ENCODE assay signal across 17 cellular contexts in the genomic region with DNA sequence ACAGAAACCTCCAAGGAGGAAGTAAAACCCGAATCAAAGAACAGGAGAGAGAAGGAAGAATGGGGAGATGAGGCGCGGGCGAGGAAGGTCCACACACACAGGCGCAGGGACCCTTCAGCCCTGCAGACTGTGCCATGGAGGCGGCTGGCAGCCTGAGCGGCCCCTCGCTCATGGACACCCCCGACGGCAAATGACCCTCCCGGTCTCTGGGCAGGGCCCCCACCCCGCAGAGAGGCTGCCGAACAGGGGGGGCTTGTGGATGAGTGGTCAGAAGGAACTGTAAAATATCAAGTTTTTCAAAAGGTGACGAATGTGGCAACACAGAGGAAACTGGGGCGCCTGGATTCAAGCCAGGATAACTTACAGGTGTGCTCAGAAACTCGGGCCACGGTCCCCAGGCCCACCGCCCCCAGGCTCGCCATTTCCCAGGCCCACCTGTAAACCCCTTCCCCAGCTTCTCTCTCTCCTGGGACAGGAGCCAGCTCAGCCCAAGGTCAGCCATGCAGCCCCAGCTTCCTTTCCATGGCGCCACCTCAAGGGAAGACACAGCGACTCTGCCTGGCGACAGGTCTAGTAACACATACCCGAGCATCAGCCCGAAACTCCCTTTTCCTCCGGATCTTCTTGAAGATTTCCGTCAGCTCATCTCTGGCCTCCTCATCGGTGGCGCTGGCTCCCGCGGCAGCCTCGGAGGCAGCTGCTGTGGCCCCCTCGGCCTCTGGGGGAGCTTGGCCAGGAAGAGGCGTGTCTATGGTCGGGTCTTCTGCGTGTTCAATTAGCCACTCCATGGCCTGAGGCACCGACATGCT. TPM values are rescaled to one million over a fixed set of nuclear protein-coding genes. Genes with fewer than 3 reads are reported as not detected.
DNase-seq lines count a peak whose midpoint lies in the region; ATAC-seq, FAIRE-seq and TF ChIP-seq lines count a peak whose summit lies in the region.
"Had no signal": no experiment of that assay in that cellular context is flagged by ENCODE, and none has a peak within 500 bp of the region (broad histone marks: within the 10 kb centered on the region; RNA-seq: fewer than 3 reads in every experiment).

No MANE protein-coding gene starts in this region.

- no peak overlapping the region for H3K9ac ChIP-seq in kidney (ENCODE audit: low read length in 2 of 2)

- H3K4me1 ChIP-seq in RWPE2 (ENCODE audit: insufficient read depth, poor library complexity, severe bottlenecking) (no peaks in the 10 kb centered on the region), kidney (ENCODE audit: control insufficient read depth in 1 of 2, insufficient read depth in 1 of 2, low read depth in 1 of 2, low read length in 2 of 2) (no peaks in the 10 kb centered on the region), gastrocnemius medialis (peaks cover 52 to 64% of the 10 kb centered on the region in 2 donors)

- TF ChIP-seq POLR2A in gastrocnemius medialis (IDR thresholded peaks at IDR 0.05), result no peak

- H3K36me3 ChIP-seq in H7 (replicated peaks; ENCODE audit: control insufficient read depth, insufficient read depth, low read length), result peaks cover 15% of the 10 kb centered on the region
- peaks cover 49% of the 10 kb centered on the region for H3K36me3 ChIP-seq in RWPE2 (ENCODE audit: low read depth)
- H3K36me3 ChIP-seq in kidney (ENCODE audit: control insufficient read depth in 1 of 2, insufficient read depth in 2 of 2, low read length in 2 of 2), result peaks cover 29 to 45% of the 10 kb centered on the region in 2 donors
- peaks cover 3 to 63% of the 10 kb centered on the region in 2 donors for H3K36me3 ChIP-seq in gastrocnemius medialis

- H3K27me3 ChIP-seq in H7 (ENCODE audit: control insufficient read depth, insufficient read depth, low read length) (no peaks in the 10 kb centered on the region), RWPE2 (ENCODE audit: insufficient read depth, poor library complexity, severe bottlenecking) (no peaks in the 10 kb centered on the region), gastrocnemius medialis (no peaks in the 10 kb centered on the region)
- H3K27me3 ChIP-seq: MG63 had no signal

- H3K4me3 ChIP-seq in H7 (ENCODE audit: insufficient read depth, low read depth, low read length) (no peak overlapping the region), RWPE2 (ENCODE audit: severe bottlenecking) (no peak overlapping the region), kidney (ENCODE audit: low read length in 2 of 2) (no peak overlapping the region), gastrocnemius medialis (no peak overlapping the region)
- H3K4me3 ChIP-seq: MG63, PC-9 had no signal

- no peak for FAIRE-seq in kidney (lab: Jason Lieb, UNC)
- FAIRE-seq: A204.1, GM12891 had no signal

- DNase-seq in H7 (peak; percentile 66), RWPE2 (ENCODE audit: low spot score) (peak; percentile 40), kidney (peak; percentile 54), gastrocnemius medialis (no peak), inferior parietal cortex (ENCODE audit: extremely low spot score) (no peak), COLO668 (lab: John Stamatoyannopoulos, UW; ENCODE audit: unreplicated experiment) (no peak)
- no peak for DNase-seq in activated CD4-positive, alpha-beta T cell treated with anti-CD3 and anti-CD28 coated beads for 1 hour
- DNase-seq: DMS79 treated with DMSO at 0.1 percent for 48 hours, GOT3, MG63, NCI-H1417 treated with DMSO at 0.1 percent for 48 hours, NCI-H187, NCI-H446 treated with DMSO at 0.1 percent for 48 hours, NCI-H526 treated with DMSO at 0.1 percent for 48 hours, PC-9 had no signal

- in situ Hi-C loops in gastrocnemius medialis (cut with MboI; ENCODE audit: low sequenced_read_pairs in 4 of 4), result no loop called here

- H3K27ac ChIP-seq in RWPE2 (ENCODE audit: poor library complexity, severe bottlenecking) (no peak overlapping the region), kidney (ENCODE audit: low read depth in 2 of 2, low read length in 2 of 2) (no peak overlapping the region), gastrocnemius medialis (peak overlapping the region; percentile 97 to 100 (median 100))
- H3K27ac ChIP-seq: PC-9 had no signal

- intact Hi-C loops in kidney (cut with DNase I) (no loop called here), gastrocnemius medialis (cut with DNase I; ENCODE audit: low total_unique reads) (no loop called here)

- no peak for TF ChIP-seq CTCF in RWPE2 (IDR thresholded peaks at IDR 0.05; ENCODE audit: poor library complexity, severe bottlenecking)
- no peak for TF ChIP-seq CTCF in kidney (IDR thresholded peaks at IDR 0.05; ENCODE audit: borderline replicate concordance, extremely low read depth, insufficient read depth)
- no peak for TF ChIP-seq CTCF in gastrocnemius medialis (IDR thresholded peaks at IDR 0.05 in 4 of 5, conservative IDR thresholded peaks at IDR 0.05 in 1 of 5)

- H3K9me3 ChIP-seq in RWPE2 (ENCODE audit: severe bottlenecking), result no peaks in the 10 kb centered on the region
- H3K9me3 ChIP-seq in kidney (ENCODE audit: control insufficient read depth in 1 of 2, low read length in 2 of 2), result no peaks in the 10 kb centered on the region
- H3K9me3 ChIP-seq in gastrocnemius medialis, result no peaks in the 10 kb centered on the region
- H3K9me3 ChIP-seq: MG63 had no signal

- ATAC-seq in RWPE2 (ENCODE audit: low read depth) (no peak), gastrocnemius medialis (no peak)

RNA-seq across cellular contexts. Expression of a gene that starts 16.5 kb away (rescaled TPM):
- total RNA-seq in H7 (2014; rRNA removed; shearing (Covaris generic)), result 74.6 and 77.0 TPM in 2 replicates
- total RNA-seq in kidney (40.2 TPM), gastrocnemius medialis (100 to 1,000 TPM; 218 to 263 (median 248) TPM)
- polyA plus RNA-seq in kidney (ENCODE audit: insufficient read depth, low read depth, low replicate concordance), result 52.6 TPM

RNA-seq across cellular contexts. Expression of a gene that starts 37.3 kb away (rescaled TPM):
- total RNA-seq in H7 (2014; rRNA removed; shearing (Covaris generic)), result 26.3 and 34.6 TPM in 2 replicates
- total RNA-seq in kidney (38.6 TPM), gastrocnemius medialis (10 to 100 TPM; 54.8 to 94.9 (median 82.9) TPM)
- polyA plus RNA-seq in kidney (ENCODE audit: insufficient read depth, low read depth, low replicate concordance), result 3.3 TPM

Comparison
In these comparisons a context has a peak if more than half of its experiments do, and no peak if none do; other contexts are left out.
1. DNase-seq: peak in H7 (single experiment), RWPE2 (single experiment) and kidney (single experiment); none in gastrocnemius medialis (0 of 2), inferior parietal cortex (single experiment), COLO668 (single experiment) and activated CD4-positive, alpha-beta T cell treated with anti-CD3 and anti-CD28 coated beads for 1 hour (single experiment).
2. H3K27ac ChIP-seq: peak in gastrocnemius medialis (4 of 4); none in RWPE2 (single experiment) and kidney (0 of 2).